Comparison of ENCODE assay signal across 9 cellular contexts in the genomic region with DNA sequence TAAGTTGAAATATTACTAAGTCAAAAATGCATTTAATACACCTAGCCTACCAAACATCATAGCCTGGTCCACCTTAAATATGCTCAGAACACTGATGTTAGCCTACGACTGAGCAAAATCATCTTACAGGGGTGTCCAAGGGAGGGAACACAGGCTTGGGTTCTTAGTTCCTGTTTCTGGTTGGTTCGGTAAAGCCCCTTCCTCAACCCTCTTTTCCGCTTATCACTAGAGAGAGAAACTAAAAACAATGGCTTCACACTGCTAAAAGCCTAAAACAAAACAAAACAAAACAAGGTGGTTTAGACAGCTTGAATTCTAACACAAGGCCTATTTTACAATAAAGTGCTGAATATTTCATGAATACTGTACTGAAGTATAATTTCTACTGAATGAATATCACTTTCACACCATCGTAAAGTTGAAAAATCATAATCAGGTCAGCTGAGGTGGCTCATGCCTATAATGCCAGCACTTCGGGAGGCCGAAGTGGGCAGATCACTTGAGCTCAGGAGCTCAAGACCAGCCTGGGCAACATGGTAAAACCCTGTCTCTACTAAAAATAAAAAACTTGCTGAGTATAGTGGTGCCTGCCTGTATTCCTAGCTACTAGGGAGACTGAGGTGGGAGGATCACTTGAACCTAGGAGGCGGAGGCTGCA.
DNase-seq lines count a peak whose midpoint lies in the region; ATAC-seq and TF ChIP-seq lines count a peak whose summit lies in the region.
"Had no signal": no experiment of that assay in that cellular context is flagged by ENCODE, and none has a peak within 500 bp of the region (broad histone marks: within the 10 kb centered on the region; RNA-seq: fewer than 3 reads in every experiment).

No MANE protein-coding gene starts in this region.

- 0 out of 2 replicates have a peak overlapping the region, but pooled peaks have one; percentile 5 for H3K4me2 ChIP-seq in MM.1S (ENCODE audit: low read depth, low read length)

- H3K4me3 ChIP-seq in MM.1S (ENCODE audit: low read length), result no peak overlapping the region

- H3K4me3 Mint-ChIP-seq in natural killer cell, result peak overlapping the region; percentile 83

- no peaks in the 10 kb centered on the region for H3K36me3 ChIP-seq in MM.1S (replicated peaks; ENCODE audit: insufficient read depth, low read length)

- no peaks in the 10 kb centered on the region; the same call in 1 of the 2 replicates for H4K20me1 ChIP-seq in MM.1S (ENCODE audit: insufficient read depth, low read length)

- peak overlapping the region; percentile 88 to 93 for H3K27ac Mint-ChIP-seq in natural killer cell

- DNase-seq in MM.1S (no peak), natural killer cell (no peak), GDM1 (lab: John Stamatoyannopoulos, UW) (no peak), DMS 273 treated with DMSO at 0.1 percent for 48 hours (lab: John Stamatoyannopoulos, UW) (no peak), 8988T (no peak)
- DNase-seq: SHP77 had no signal

- H3K27me3 Mint-ChIP-seq in natural killer cell (ENCODE audit: low read depth in 2 of 2), result no peaks in the 10 kb centered on the region

- TF ChIP-seq CTCF in MM.1S (IDR thresholded peaks at IDR 0.05; ENCODE audit: low read length) (no peak), natural killer cell (IDR thresholded peaks at IDR 0.05) (no peak)

- H3K9me3 ChIP-seq in MM.1S (replicated peaks; ENCODE audit: insufficient read depth, low read length), result no peaks in the 10 kb centered on the region

- peaks cover 40 to 51% of the 10 kb centered on the region in 2 donors for H3K4me1 Mint-ChIP-seq in natural killer cell

- H3K36me3 Mint-ChIP-seq in natural killer cell, result no peaks in the 10 kb centered on the region

- ATAC-seq in GM18873 (IDR thresholded peaks at IDR 0.05; ENCODE audit: low FRiP score, unreplicated experiment) (peak; percentile 84), GM21825 (IDR thresholded peaks at IDR 0.05; ENCODE audit: unreplicated experiment) (peak; percentile 87), natural killer cell (peak; percentile 83 to 90 (median 88))
- ATAC-seq: HCT116 had no signal

- H3K9ac ChIP-seq in MM.1S (ENCODE audit: low read length), result no peak overlapping the region

- no peaks in the 10 kb centered on the region for H3K27me3 ChIP-seq in MM.1S (replicated peaks; ENCODE audit: insufficient read depth, low read length)

- H3K9me3 Mint-ChIP-seq in natural killer cell, result no peaks in the 10 kb centered on the region

- peaks cover 90% of the 10 kb centered on the region for H3K79me2 ChIP-seq in MM.1S (ENCODE audit: low read length)

- H3K27ac ChIP-seq in MM.1S (ENCODE audit: low read length), result peak overlapping the region; percentile 22; the same call in 1 of the 2 replicates

- intact Hi-C loops in natural killer cell (cut with micrococcal nuclease), result no loop called here

- H3K9me2 ChIP-seq in MM.1S (replicated peaks; ENCODE audit: insufficient read depth, low read length), result no peaks in the 10 kb centered on the region

- no peaks in the 10 kb centered on the region for H3F3A ChIP-seq in MM.1S (ENCODE audit: insufficient read depth, low read length)

- 0 out of 2 replicates have a peak, but pooled peaks cover 6% of the 10 kb centered on the region for H3K4me1 ChIP-seq in MM.1S (ENCODE audit: low read length)

- no peak overlapping the region for H2AFZ ChIP-seq in MM.1S (ENCODE audit: low read length)
